ENCODE assay signal across 8 cellular contexts in the genomic region with DNA sequence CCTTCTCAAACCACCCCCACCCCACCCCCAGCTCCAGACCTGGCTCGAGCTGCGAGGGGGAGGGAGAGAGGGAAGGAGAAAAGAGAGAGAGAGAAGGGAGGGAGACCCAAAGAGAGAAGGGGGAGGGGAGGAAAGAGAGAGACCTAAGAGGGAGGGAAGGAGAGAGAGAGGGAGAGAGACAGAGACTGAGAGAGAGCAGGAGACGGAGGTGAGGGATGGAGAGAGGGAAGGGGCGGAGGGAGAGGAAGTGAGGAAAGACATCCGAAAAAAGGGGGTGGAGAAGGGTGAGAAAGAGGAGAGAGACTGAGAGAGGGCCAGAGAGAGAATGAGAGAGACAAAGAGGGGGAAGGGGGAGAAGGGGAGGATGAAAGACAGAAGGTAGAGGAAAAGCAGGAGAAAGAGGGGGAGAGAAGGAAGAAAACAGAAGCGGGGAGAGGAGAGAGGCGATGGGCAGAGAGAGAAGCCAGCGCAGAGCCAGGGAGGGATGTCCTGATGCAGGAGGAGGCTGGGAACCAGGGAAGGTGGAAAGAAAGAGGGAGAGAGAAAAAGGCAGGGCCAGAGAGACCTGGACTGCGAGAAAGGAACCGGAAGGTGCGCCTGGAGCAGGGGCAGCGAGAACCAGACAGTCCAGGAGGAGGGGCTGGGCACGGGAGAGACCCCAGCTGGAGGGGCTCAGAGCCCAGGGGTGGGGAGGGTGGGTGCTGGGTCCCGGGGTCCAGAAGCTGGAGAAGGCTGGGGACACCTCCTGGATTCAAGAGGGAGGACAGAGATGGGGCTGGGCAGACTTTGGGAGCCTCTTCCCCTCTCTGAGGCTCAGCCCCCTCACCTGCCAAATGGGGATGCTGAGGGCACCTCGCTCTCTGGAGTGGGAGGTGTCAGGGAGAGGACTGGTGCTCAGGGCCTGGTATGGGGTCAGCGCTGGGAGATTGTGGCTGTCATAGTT. TPM values are rescaled to one million over a fixed set of nuclear protein-coding genes. Genes with fewer than 3 reads are reported as not detected.
DNase-seq lines count a peak whose midpoint lies in the region; FAIRE-seq and TF ChIP-seq lines count a peak whose summit lies in the region.

No MANE protein-coding gene starts in this region.

- H2BK120ac ChIP-seq in neuronal stem cell (ENCODE audit: low read depth, low read length): no peak overlapping the region

- no peak overlapping the region for H3K4ac ChIP-seq in neuronal stem cell (ENCODE audit: low read length)

- no peak overlapping the region for H4K8ac ChIP-seq in neuronal stem cell (ENCODE audit: low read depth, low read length)

- peak overlapping the region; percentile 88 for H2BK5ac ChIP-seq in neuronal stem cell (ENCODE audit: low read length)

- peak overlapping the region; percentile 83 for H3K4me3 Mint-ChIP-seq in endodermal cell

- WGBS in endodermal cell (ENCODE audit: insufficient coverage in 1 of 2, insufficient read length in 1 of 2), 2 experiments: 21 to 26% methylated on average over 11 to 16 of the region's 16 CpGs
- no CpG with 5 or more reads among the region's 16 CpGs for WGBS in neuronal stem cell (ENCODE audit: extremely low coverage in 2 of 2, insufficient read length in 2 of 2, insufficient replicate concordance in 1 of 2), 2 donors

- H3K4me3 ChIP-seq in Peyer's patch (peak overlapping the region; percentile 53 to 87 (median 62)), endodermal cell (ENCODE audit: low read length) (peak overlapping the region; percentile 90), neuronal stem cell (ENCODE audit: low read length in 2 of 2) (peak overlapping the region; percentile 50 to 51)

- peak overlapping the region; percentile 84 for H2BK12ac ChIP-seq in neuronal stem cell (ENCODE audit: low read length)

- H2BK15ac ChIP-seq in neuronal stem cell (ENCODE audit: low read length): peak overlapping the region; percentile 75

- H3K27me3 ChIP-seq in Peyer's patch (no peaks in the 10 kb centered on the region), endodermal cell (ENCODE audit: control insufficient read depth, insufficient read depth, low read length, poor library complexity, severe bottlenecking) (no peaks in the 10 kb centered on the region), neuronal stem cell (ENCODE audit: control insufficient read depth in 3 of 3, insufficient read depth in 3 of 3, low read depth in 1 of 3, low read length in 3 of 3) (no peaks in the 10 kb centered on the region)

- H3K9me3 ChIP-seq in ES-I3 (ENCODE audit: control insufficient read depth, insufficient read depth, low read length): no peaks in the 10 kb centered on the region
- H3K9me3 ChIP-seq in Peyer's patch: no peaks in the 10 kb centered on the region
- H3K9me3 ChIP-seq in endodermal cell (ENCODE audit: control insufficient read depth, low read length): peaks cover 6% of the 10 kb centered on the region
- no peaks in the 10 kb centered on the region for H3K9me3 ChIP-seq in neuronal stem cell (replicated peaks in 1 of 2; ENCODE audit: control insufficient read depth in 2 of 2, insufficient read depth in 1 of 2, low read depth in 1 of 2, low read length in 2 of 2)

- H3K4me1 Mint-ChIP-seq in endodermal cell: peaks cover 20% of the 10 kb centered on the region

- no peaks in the 10 kb centered on the region for H3K79me1 ChIP-seq in neuronal stem cell (ENCODE audit: low read depth, low read length)

- H3K4me2 ChIP-seq in neuronal stem cell (ENCODE audit: insufficient read depth, low read length, poor library complexity, severe bottlenecking): peak overlapping the region; percentile 69

- H3K27ac ChIP-seq in Peyer's patch (peak overlapping the region; percentile 80 to 95 (median 84)), endodermal cell (ENCODE audit: low read depth, low read length) (peak overlapping the region; percentile 99), neuronal stem cell (replicated peaks; ENCODE audit: low read length) (peak overlapping the region; percentile 49)

- H3K9ac ChIP-seq in ES-I3 (ENCODE audit: low read depth, low read length) (peak overlapping the region; percentile 53; the same call in 1 of the 2 replicates), endodermal cell (ENCODE audit: extremely low read depth, low read length, poor library complexity, severe bottlenecking) (peak overlapping the region; percentile 91), neuronal stem cell (ENCODE audit: low read depth, low read length, poor library complexity) (no peak overlapping the region)

- H3K18ac ChIP-seq in neuronal stem cell (ENCODE audit: low read length): peak overlapping the region; percentile 71

- peak overlapping the region; percentile 45 for H3K27ac Mint-ChIP-seq in endodermal cell

- peak overlapping the region; percentile 55 for H3K23ac ChIP-seq in neuronal stem cell (ENCODE audit: low read depth, low read length, poor library complexity)

- peak overlapping the region; percentile 48 for H2AK5ac ChIP-seq in neuronal stem cell (ENCODE audit: low read depth, low read length)

- peaks cover 2% of the 10 kb centered on the region for H3K27me3 Mint-ChIP-seq in endodermal cell (ENCODE audit: insufficient read depth)

- peaks cover 33% of the 10 kb centered on the region for H3K36me3 Mint-ChIP-seq in endodermal cell (ENCODE audit: low read depth)

- no peak for TF ChIP-seq POLR2A in Peyer's patch (IDR thresholded peaks at IDR 0.05)

- DNase-seq in Peyer's patch: no peak
- DNase-seq in endodermal cell: peak; percentile 61
- no peak for DNase-seq in neuronal stem cell (ENCODE audit: low spot score)
- no peak for DNase-seq in D341Med (ENCODE audit: low spot score)
- DNase-seq in GM19240 (ENCODE audit: insufficient read length, low spot score): no peak
- DNase-seq in AG08396 (ENCODE audit: low spot score): no peak
- no peak for DNase-seq in urothelium cell line (ENCODE audit: low spot score)

- H2AFZ ChIP-seq in neuronal stem cell (ENCODE audit: low read length): peak overlapping the region; percentile 55

- no peak for FAIRE-seq in urothelium cell line (lab: Jason Lieb, UNC)

- H3K9me3 Mint-ChIP-seq in endodermal cell: peaks cover 4% of the 10 kb centered on the region

- TF ChIP-seq CTCF in Peyer's patch (IDR thresholded peaks at IDR 0.05): no peak
- TF ChIP-seq CTCF in endodermal cell (conservative IDR thresholded peaks at IDR 0.05): no peak

- H3K36me3 ChIP-seq in ES-I3 (ENCODE audit: insufficient read depth, low read length) (no peaks in the 10 kb centered on the region), Peyer's patch (peaks cover 0 to 4% (median 0%) of the 10 kb centered on the region in 3 donors), endodermal cell (ENCODE audit: control insufficient read depth, insufficient read depth, low read length) (peaks cover 37% of the 10 kb centered on the region), neuronal stem cell (replicated peaks in 1 of 2; ENCODE audit: control insufficient read depth in 2 of 2, insufficient read depth in 2 of 2, low read length in 2 of 2) (peaks cover 0 to 22% of the 10 kb centered on the region in 2 donors)

- no peak overlapping the region for H4K91ac ChIP-seq in neuronal stem cell (ENCODE audit: low read depth, low read length, poor library complexity)

- H3K4me1 ChIP-seq in ES-I3 (ENCODE audit: insufficient read depth, low read length) (peaks cover 7% of the 10 kb centered on the region), Peyer's patch (peaks cover 0 to 20% (median 8%) of the 10 kb centered on the region in 4 donors), endodermal cell (ENCODE audit: control insufficient read depth, insufficient read depth, low read length) (peaks cover 5% of the 10 kb centered on the region), neuronal stem cell (ENCODE audit: control insufficient read depth in 2 of 2, insufficient read depth in 1 of 2, low read depth in 1 of 2, low read length in 2 of 2) (peaks cover 21 to 24% of the 10 kb centered on the region in 2 donors)

- H3K14ac ChIP-seq in neuronal stem cell (ENCODE audit: low read length): no peak overlapping the region

RNA-seq across cellular contexts. Expression of a gene that starts 1.7 kb away (rescaled TPM):
- total RNA-seq in Peyer's patch (10 to 100 TPM in 3 of 4 donors, 1 to 10 TPM in 1; 3.0 to 29.7 (median 11.6) TPM), endodermal cell (10 to 100 TPM; 18.4 to 26.8 TPM)
- 33.8 TPM for polyA plus RNA-seq in endodermal cell (2013, experiment 1 of 2)
- polyA plus RNA-seq in endodermal cell (2013, experiment 2 of 2): 32.2 TPM
- polyA plus RNA-seq in neuronal stem cell (2013, experiment 1 of 2): 4.1 TPM
- 5.0 TPM for polyA plus RNA-seq in neuronal stem cell (2013, experiment 2 of 2)

RNA-seq across cellular contexts. Expression of a gene that starts 32.4 kb away (rescaled TPM):
- under 1 TPM in 1 of 4 donors, not detected in 3; 0.54 TPM for total RNA-seq in Peyer's patch
- under 1 TPM in 1 of 2 donors, not detected in 1; 0.22 TPM for total RNA-seq in endodermal cell
- 0.78 TPM for polyA plus RNA-seq in endodermal cell (2013, experiment 1 of 2)
- 1.0 TPM for polyA plus RNA-seq in endodermal cell (2013, experiment 2 of 2)
- polyA plus RNA-seq in neuronal stem cell (2013, experiment 1 of 2): 0.06 TPM
- polyA plus RNA-seq in neuronal stem cell (2013, experiment 2 of 2): 0.08 TPM

RNA-seq across cellular contexts. Expression of a gene that starts 44.8 kb away (rescaled TPM):
- 10 to 100 TPM in 1 of 4 donors, under 1 TPM in 1, not detected in 2; 0.95 to 12.4 TPM for total RNA-seq in Peyer's patch
- not detected for total RNA-seq in endodermal cell
- not detected for polyA plus RNA-seq in endodermal cell (2013, experiment 1 of 2)
- 0.12 TPM for polyA plus RNA-seq in endodermal cell (2013, experiment 2 of 2)
- polyA plus RNA-seq in neuronal stem cell (2013, experiment 1 of 2): 0.01 TPM
- not detected for polyA plus RNA-seq in neuronal stem cell (2013, experiment 2 of 2)

Comparison
In these comparisons a context has a peak if more than half of its experiments do, and no peak if none do; other contexts are left out.
1. H3K27ac ChIP-seq: peak in every context shown above with its lines; median percentile 99 in endodermal cell; 84 in Peyer's patch; 49 in neuronal stem cell.